Comparison of ENCODE assay signal across 21 cellular contexts in genomic region chr10:93773120-93773519, GRCh38. TPM values are rescaled to one million over a fixed set of nuclear protein-coding genes. Genes with fewer than 3 reads are reported as not detected.
DNase-seq lines count a peak whose midpoint lies in the region; ATAC-seq, FAIRE-seq and TF ChIP-seq lines count a peak whose summit lies in the region.
"Had no signal": no experiment of that assay in that cellular context is flagged by ENCODE, and none has a peak within 500 bp of the region (broad histone marks: within the 10 kb centered on the region; RNA-seq: fewer than 3 reads in every experiment).

No MANE protein-coding gene starts in this region.

- peaks cover 19 to 34% of the 10 kb centered on the region in 2 donors for H3K27me3 Mint-ChIP-seq in T-cell

- H3K27ac Mint-ChIP-seq in T-cell: no peak overlapping the region

- H3K27ac ChIP-seq in angular gyrus (ENCODE audit: low read depth, low read length): peak overlapping the region; percentile 25
- peak overlapping the region; percentile 63 for H3K27ac ChIP-seq in layer of hippocampus (ENCODE audit: low read depth, low read length)
- H3K27ac ChIP-seq: KMS-11 had no signal

- H3K36me3 Mint-ChIP-seq in T-cell: no peaks in the 10 kb centered on the region

- TF ChIP-seq CTCF in D721Med (IDR thresholded peaks at IDR 0.05; ENCODE audit: insufficient read depth, missing control alignments): peak; percentile 27

- DNase-seq in NCI-H146 (lab: John Stamatoyannopoulos, UW): peak; percentile 4
- DNase-seq in NCI-H146 treated with DMSO at 0.1 percent for 48 hours (lab: John Stamatoyannopoulos, UW; ENCODE audit: unreplicated experiment): no peak
- peak; percentile 23 for DNase-seq in D721Med (ENCODE audit: insufficient read length, low spot score)
- DNase-seq in T-cell: no peak
- DNase-seq: 8988T, ACHN, Calu3, HCEC 1CT, IMR-90, MM.1S, NCI-H1417 treated with DMSO at 0.1 percent for 48 hours, NCI-H187 treated with DMSO at 0.1 percent for 48 hours, NCI-H446 treated with DMSO at 0.1 percent for 48 hours, NCI-H526 had no signal

- no peaks in the 10 kb centered on the region for H3K9me3 Mint-ChIP-seq in T-cell

- peak; percentile 46 for FAIRE-seq in D721Med (lab: Jason Lieb, UNC)
- FAIRE-seq: H1, RCC 7860 had no signal

- CTCF ChIA-PET in T-cell (lab: Charles Lee): interaction anchor here in 1 of 2 donors (0.5 to 0.6 kb wide), 2 partner anchors 13 to 21 kb away, joined by 3 read pairs; no protein-coding TSS in a partner anchor

- H3K4me1 Mint-ChIP-seq in T-cell: no peaks in the 10 kb centered on the region

- no peak for ATAC-seq in T-cell (replicated peaks in 1 of 4)
- ATAC-seq in GM18907 (IDR thresholded peaks at IDR 0.05; ENCODE audit: unreplicated experiment): no peak
- ATAC-seq in GM21825 (IDR thresholded peaks at IDR 0.05; ENCODE audit: unreplicated experiment): no peak

- H3K4me3 Mint-ChIP-seq in T-cell: no peak overlapping the region

- POLR2A ChIA-PET in T-cell (lab: Charles Lee): interaction anchor here in 1 of 2 donors (0.7 kb wide), 1 partner anchor 204 kb away, joined by 7 read pairs; no protein-coding TSS in a partner anchor

- H3K27me3 ChIP-seq in layer of hippocampus (ENCODE audit: control insufficient read depth, insufficient read depth, low read length): no peaks in the 10 kb centered on the region

RNA-seq across cellular contexts. Expression of gene LGI1, which starts 15.4 kb away (rescaled TPM):
- total RNA-seq in T-cell: not detected
- total RNA-seq: Calu3, H1, IMR-90 had no signal

Comparison
In these comparisons a context has a peak if more than half of its experiments do, and no peak if none do; other contexts are left out.
1. DNase-seq: peak in NCI-H146 (single experiment) and D721Med (single experiment); none in NCI-H146 treated with DMSO at 0.1 percent for 48 hours (single experiment) and T-cell (0 of 34).